9 cellular contexts compared by ENCODE assay signal in the genomic region with DNA sequence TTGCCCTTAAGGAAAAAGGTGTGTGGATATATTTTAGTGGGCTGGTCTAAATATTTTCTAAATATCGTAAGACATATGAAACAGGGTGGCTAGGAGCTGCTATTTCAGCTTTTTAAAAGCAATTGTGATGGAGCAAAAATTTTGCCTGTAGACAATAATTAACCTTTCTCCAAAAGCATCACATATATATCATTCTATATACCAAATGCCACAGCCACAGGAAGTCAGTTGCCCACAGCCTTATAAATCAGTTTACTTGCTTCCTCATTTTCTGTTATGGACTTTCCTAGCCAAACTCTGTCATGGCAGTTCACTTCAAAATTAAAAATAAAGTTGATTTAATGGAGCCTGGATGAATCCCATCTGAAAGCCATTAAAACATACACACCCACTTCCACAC.
DNase-seq lines count a peak whose midpoint lies in the region; ATAC-seq, FAIRE-seq and TF ChIP-seq lines count a peak whose summit lies in the region.
"Had no signal": no experiment of that assay in that cellular context is flagged by ENCODE, and none has a peak within 500 bp of the region (broad histone marks: within the 10 kb centered on the region; RNA-seq: fewer than 3 reads in every experiment).

No MANE protein-coding gene starts in this region.

- H3K36me3 ChIP-seq in NT2/D1 (ENCODE audit: insufficient read depth, insufficient read length, low read length) (no peaks in the 10 kb centered on the region), endothelial cell of umbilical vein (ENCODE audit: control insufficient read depth in 2 of 2, extremely low read depth in 1 of 2, insufficient read depth in 2 of 2, low read length in 2 of 2) (no peaks in the 10 kb centered on the region)
- H3K36me3 ChIP-seq: neutrophil had no signal

- peak overlapping the region; percentile 74 for H3K4me2 ChIP-seq in endothelial cell of umbilical vein (ENCODE audit: insufficient read depth, low read length)

- no peak for FAIRE-seq in endothelial cell of umbilical vein (lab: Jason Lieb, UNC)

- peak overlapping the region; percentile 76 to 78 for H3K4me3 Mint-ChIP-seq in stimulated activated naive CD8-positive, alpha-beta T cell treated with anti-CD3 and anti-CD28 coated beads, Interleukin-15, amount 100 ng/mL, for 72 hours

- H3K4me1 ChIP-seq in NT2/D1 (ENCODE audit: insufficient read depth, insufficient read length) (peaks cover 5% of the 10 kb centered on the region), endothelial cell of umbilical vein (ENCODE audit: control insufficient read depth, extremely low read depth, insufficient read depth, low read length) (peaks cover 56% of the 10 kb centered on the region)

- H3K79me2 ChIP-seq in endothelial cell of umbilical vein (ENCODE audit: control insufficient read depth, insufficient read depth, low read length) = peaks cover 43% of the 10 kb centered on the region

- no peaks in the 10 kb centered on the region for H3K27me3 Mint-ChIP-seq in stimulated activated naive CD8-positive, alpha-beta T cell treated with anti-CD3 and anti-CD28 coated beads, Interleukin-15, amount 100 ng/mL, for 72 hours

- H2AFZ ChIP-seq in endothelial cell of umbilical vein (ENCODE audit: low read depth, low read length) = no peak overlapping the region

- WGBS in lower leg skin, 2 donors = 41 to 58% methylated on average over 1 of the region's 1 CpG

- ATAC-seq in GM18502 (IDR thresholded peaks at IDR 0.05; ENCODE audit: poor library complexity, unreplicated experiment) (peak; percentile 65), HG03439 (IDR thresholded peaks at IDR 0.05; ENCODE audit: unreplicated experiment) (no peak)
- peak; percentile 16 for ATAC-seq in stimulated activated naive CD8-positive, alpha-beta T cell treated with anti-CD3 and anti-CD28 coated beads, Interleukin-15, amount 100 ng/mL, for 72 hours

- POLR2A ChIA-PET in endothelial cell of umbilical vein (lab: Charles Lee) = no interaction called here

- H3K27me3 ChIP-seq in NT2/D1 (ENCODE audit: insufficient read depth, insufficient read length) (no peaks in the 10 kb centered on the region), endothelial cell of umbilical vein (ENCODE audit: control insufficient read depth in 2 of 2, insufficient read depth in 2 of 2, low read length in 2 of 2) (no peaks in the 10 kb centered on the region)

- H3K9ac ChIP-seq in NT2/D1 (ENCODE audit: insufficient read length, low read depth) (peak overlapping the region; percentile 36), endothelial cell of umbilical vein (replicated peaks; ENCODE audit: extremely low read depth, insufficient read depth, low read length) (peak overlapping the region; percentile 84)

- TSS peak; percentile 84 for BruUV-seq in endothelial cell of umbilical vein (replicated peaks; lab: Mats Ljungman, UMichigan)

- no peaks in the 10 kb centered on the region for H3K9me1 ChIP-seq in endothelial cell of umbilical vein (replicated peaks; ENCODE audit: control insufficient read depth, extremely low read depth, insufficient read depth, low read length)

- H3K9me3 Mint-ChIP-seq in stimulated activated naive CD8-positive, alpha-beta T cell treated with anti-CD3 and anti-CD28 coated beads, Interleukin-15, amount 100 ng/mL, for 72 hours = no peaks in the 10 kb centered on the region

- intact Hi-C loops in endothelial cell of umbilical vein (cut with micrococcal nuclease) = loop anchor here (1.0 to 5.0 kb wide), 7 partner anchors 46 to 380 kb away; partner anchors contain the start of genes CCDC28A and HEBP2
- intact Hi-C loops in lower leg skin (cut with DNase I; ENCODE audit: low total_unique reads) = no loop called here

- TF ChIP-seq POLR2A in endothelial cell of umbilical vein (IDR thresholded peaks at IDR 0.05; ENCODE audit: low read depth, low read length) (no peak), lower leg skin (IDR thresholded peaks at IDR 0.05) (no peak)

- no peak for DNase-seq in HFF-Myc (ENCODE audit: extremely low read depth, low read depth)
- DNase-seq in NT2/D1 (ENCODE audit: low read depth, low spot score) = no peak
- no peak for DNase-seq in endothelial cell of umbilical vein (ENCODE audit: low read depth, low spot score)
- DNase-seq in stimulated activated naive CD8-positive, alpha-beta T cell treated with anti-CD3 and anti-CD28 coated beads, Interleukin-15, amount 100 ng/mL, for 72 hours = no peak
- DNase-seq in NCI-H1048 (lab: John Stamatoyannopoulos, UW) = no peak
- DNase-seq in lower leg skin (ENCODE audit: low spot score in 2 of 2) = no peak

- dilution Hi-C loops in endothelial cell of umbilical vein (cut with MboI; ENCODE audit: extremely low pct_ligation_motif_present, low sequenced_read_pairs) = no loop called here

- CTCF ChIA-PET in endothelial cell of umbilical vein (lab: Charles Lee) = interaction anchor here (0.9 to 6.3 kb wide), 6 partner anchors 11 to 174 kb away, joined by 3 to 63 read pairs (median 4); no protein-coding TSS in a partner anchor

- H3K9me3 ChIP-seq in NT2/D1 (ENCODE audit: insufficient read depth, low read length) (no peaks in the 10 kb centered on the region), endothelial cell of umbilical vein (replicated peaks; ENCODE audit: control insufficient read depth, insufficient read depth, low read length) (no peaks in the 10 kb centered on the region)
- H3K9me3 ChIP-seq: neutrophil had no signal

- peak overlapping the region in 1 of 2 donors; percentile 90 for H3K27ac Mint-ChIP-seq in stimulated activated naive CD8-positive, alpha-beta T cell treated with anti-CD3 and anti-CD28 coated beads, Interleukin-15, amount 100 ng/mL, for 72 hours

- peak overlapping the region; percentile 96 for H3K27ac ChIP-seq in endothelial cell of umbilical vein (ENCODE audit: insufficient read depth, low read depth, low read length)
- H3K27ac ChIP-seq: neutrophil had no signal

- peaks cover 52% of the 10 kb centered on the region for H3K4me1 Mint-ChIP-seq in stimulated activated naive CD8-positive, alpha-beta T cell treated with anti-CD3 and anti-CD28 coated beads, Interleukin-15, amount 100 ng/mL, for 72 hours

- H3K4me3 ChIP-seq in HFF-Myc (replicated peaks; ENCODE audit: low read depth, low read length) (peak overlapping the region; percentile 34), NT2/D1 (ENCODE audit: insufficient read length, low read depth) (no peak overlapping the region), endothelial cell of umbilical vein (replicated peaks in 1 of 3; ENCODE audit: insufficient read depth in 1 of 3, low read depth in 1 of 3, low read length in 3 of 3) (peak overlapping the region in 1 of 3 experiments; percentile 34), lower leg skin (ENCODE audit: low read depth, poor library complexity, severe bottlenecking) (no peak overlapping the region)

- H4K20me1 ChIP-seq in endothelial cell of umbilical vein (replicated peaks; ENCODE audit: control insufficient read depth, extremely low read depth, insufficient read depth, low read length) = no peaks in the 10 kb centered on the region

- TF ChIP-seq CTCF in HFF-Myc (IDR thresholded peaks at IDR 0.05; ENCODE audit: low read depth, low read length, missing control alignments) (no peak), endothelial cell of umbilical vein (IDR thresholded peaks at IDR 0.05; ENCODE audit: extremely low read depth in 1 of 2, insufficient read depth in 1 of 2, low read depth in 1 of 2, low read length in 2 of 2) (no peak), lower leg skin (IDR thresholded peaks at IDR 0.05) (no peak)

TF ChIP-seq in endothelial cell of umbilical vein, 7 proteins besides CTCF, POLR2A, EP300 and RAD21:
- TF ChIP-seq EZH2 (IDR thresholded peaks at IDR 0.05; ENCODE audit: borderline replicate concordance, low read depth, low read length, severe bottlenecking) (no peak), GATA2 (IDR thresholded peaks at IDR 0.05; ENCODE audit: insufficient read depth, insufficient read length, low read depth, low read length) (no peak), MAX (IDR thresholded peaks at IDR 0.05; ENCODE audit: insufficient read depth, insufficient read length) (no peak), POLR2AphosphoS5 (IDR thresholded peaks at IDR 0.05; ENCODE audit: insufficient read depth, low read depth, low read length) (no peak), MYC (IDR thresholded peaks at IDR 0.05; ENCODE audit: low read depth, low read length) (no peak), JUN (IDR thresholded peaks at IDR 0.05; ENCODE audit: borderline replicate concordance, insufficient read depth, insufficient read length, low read depth) (no peak), FOS (IDR thresholded peaks at IDR 0.05; ENCODE audit: borderline replicate concordance, insufficient read depth, low read length) (no peak)
